ENCODE assay signal across 11 cellular contexts in the genomic region with DNA sequence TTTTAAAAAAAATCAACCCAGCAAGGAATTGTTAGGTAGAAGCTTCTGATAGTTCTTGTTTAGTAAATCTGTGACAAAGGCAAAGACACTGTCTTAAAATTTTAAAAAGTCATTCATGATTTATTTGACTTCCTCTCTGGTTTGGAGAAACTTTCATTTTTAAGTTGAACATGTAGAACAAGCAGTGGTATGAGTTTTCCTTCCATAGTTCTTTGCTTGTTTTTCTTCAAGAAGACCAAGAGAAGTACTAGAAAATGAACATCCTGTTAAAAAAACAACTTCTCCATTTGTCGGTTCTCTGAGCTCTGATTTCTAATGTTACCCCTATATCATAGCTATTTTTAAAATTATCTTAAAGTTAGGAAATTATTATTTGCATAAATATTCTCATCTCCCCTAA. TPM values are rescaled to one million over a fixed set of nuclear protein-coding genes. Genes with fewer than 3 reads are reported as not detected.
DNase-seq lines count a peak whose midpoint lies in the region; ATAC-seq and TF ChIP-seq lines count a peak whose summit lies in the region.
"Had no signal": no experiment of that assay in that cellular context is flagged by ENCODE, and none has a peak within 500 bp of the region (broad histone marks: within the 10 kb centered on the region; RNA-seq: fewer than 3 reads in every experiment).

No MANE protein-coding gene starts in this region.

- H3K9me3 ChIP-seq in CD8-positive, alpha-beta memory T cell (ENCODE audit: low read length), result no peaks in the 10 kb centered on the region
- H3K9me3 ChIP-seq in OCI-LY1 (ENCODE audit: low read length), result no peaks in the 10 kb centered on the region
- no peaks in the 10 kb centered on the region for H3K9me3 ChIP-seq in psoas muscle

- H3K27ac ChIP-seq in CD8-positive, alpha-beta memory T cell (ENCODE audit: low read depth, low read length), result no peak overlapping the region
- H3K27ac ChIP-seq in OCI-LY1 (ENCODE audit: low read depth, low read length, poor library complexity, severe bottlenecking) (peak overlapping the region; percentile 39), psoas muscle (peak overlapping the region; percentile 71)

- H3K4me1 Mint-ChIP-seq in CD8-positive, alpha-beta memory T cell, result peaks cover 34 to 37% (median 36%) of the 10 kb centered on the region in 3 donors
- H3K4me1 Mint-ChIP-seq in dendritic cell treated with granulocyte-macrophage colony-stimulating factor and Interleukin-4, amounts not matched to agents 40 ng/mL and 50 ng/mL, for 4 days (ENCODE audit: low read depth), result peaks cover 52% of the 10 kb centered on the region

- peak in 1 of 5 donors; percentile 18 for DNase-seq in CD8-positive, alpha-beta memory T cell
- DNase-seq in psoas muscle (no peak), retina (no peak), hepatic stellate cell (ENCODE audit: low spot score) (no peak)
- no peak for DNase-seq in stimulated activated CD4-positive, alpha-beta T cell treated with anti-CD3 and anti-CD28 coated beads, Interleukin-4, amount 100 ng/mL, for 4 hours
- DNase-seq: DMS153, NCI-H2227 treated with DMSO at 0.1 percent for 48 hours, small intestine had no signal

- peaks cover 4% of the 10 kb centered on the region; the same call in 1 of the 2 replicates for H3F3A ChIP-seq in OCI-LY1 (ENCODE audit: insufficient read depth, low read length)

- H3K9me3 Mint-ChIP-seq in CD8-positive, alpha-beta memory T cell, result no peaks in the 10 kb centered on the region
- peaks cover 6% of the 10 kb centered on the region for H3K9me3 Mint-ChIP-seq in dendritic cell treated with granulocyte-macrophage colony-stimulating factor and Interleukin-4, amounts not matched to agents 40 ng/mL and 50 ng/mL, for 4 days

- 24 to 49% (median 25%) methylated on average over 1 of the region's 1 CpG for WGBS in psoas muscle, 3 donors

- H3K27me3 Mint-ChIP-seq in CD8-positive, alpha-beta memory T cell, result no peaks in the 10 kb centered on the region
- no peaks in the 10 kb centered on the region for H3K27me3 Mint-ChIP-seq in dendritic cell treated with granulocyte-macrophage colony-stimulating factor and Interleukin-4, amounts not matched to agents 40 ng/mL and 50 ng/mL, for 4 days

- no peak overlapping the region for H3K9ac ChIP-seq in OCI-LY1 (ENCODE audit: low read length)

- 0 out of 2 replicates have a peak, but pooled peaks cover 10% of the 10 kb centered on the region for H3K79me2 ChIP-seq in OCI-LY1 (ENCODE audit: insufficient read depth, low read length)

- intact Hi-C loops in dendritic cell treated with granulocyte-macrophage colony-stimulating factor and Interleukin-4, amounts not matched to agents 40 ng/mL and 50 ng/mL, for 4 days (cut with micrococcal nuclease), result no loop called here
- intact Hi-C loops in psoas muscle (cut with DNase I), result no loop called here

- no peaks in the 10 kb centered on the region for H3K36me3 ChIP-seq in CD8-positive, alpha-beta memory T cell (ENCODE audit: insufficient read depth, low read length)
- H3K36me3 ChIP-seq in OCI-LY1 (ENCODE audit: insufficient read depth, low read length) (peaks cover 9% of the 10 kb centered on the region; the same call in 1 of the 2 replicates), psoas muscle (ENCODE audit: insufficient read depth in 1 of 2, low read depth in 1 of 2) (no peaks in the 10 kb centered on the region)

- H4K20me1 ChIP-seq in OCI-LY1 (ENCODE audit: insufficient read depth, low read length), result no peaks in the 10 kb centered on the region

- H3K27me3 ChIP-seq in CD8-positive, alpha-beta memory T cell (ENCODE audit: insufficient read depth, low read length, poor library complexity, severe bottlenecking), result no peaks in the 10 kb centered on the region
- no peaks in the 10 kb centered on the region for H3K27me3 ChIP-seq in OCI-LY1 (ENCODE audit: insufficient read depth, low read length)
- H3K27me3 ChIP-seq in psoas muscle (ENCODE audit: insufficient read depth in 3 of 3, low read length in 2 of 3), result no peaks in the 10 kb centered on the region

- CTCF ChIA-PET in CD8-positive, alpha-beta memory T cell (lab: Charles Lee), result interaction anchor here (1.1 to 1.8 kb wide), 4 partner anchors 11 to 20 kb away, joined by 3 to 5 read pairs (median 4); partner anchors contain the start of gene DIP2B

- peak overlapping the region in 1 of 7 donors; percentile 40 for H3K4me3 Mint-ChIP-seq in CD8-positive, alpha-beta memory T cell
- H3K4me3 Mint-ChIP-seq in dendritic cell treated with granulocyte-macrophage colony-stimulating factor and Interleukin-4, amounts not matched to agents 40 ng/mL and 50 ng/mL, for 4 days, result peak overlapping the region; percentile 62

- no peak overlapping the region for H3K4me3 ChIP-seq in CD8-positive, alpha-beta memory T cell (ENCODE audit: low read length)
- no peak overlapping the region for H3K4me3 ChIP-seq in OCI-LY1 (ENCODE audit: low read depth, low read length, poor library complexity, severe bottlenecking)
- peak overlapping the region; percentile 12 for H3K4me3 ChIP-seq in psoas muscle

- no peak overlapping the region for H2AFZ ChIP-seq in OCI-LY1 (ENCODE audit: low read length)

- H3K4me1 ChIP-seq in CD8-positive, alpha-beta memory T cell (ENCODE audit: insufficient read depth, low read length), result peaks cover 66% of the 10 kb centered on the region
- H3K4me1 ChIP-seq in OCI-LY1 (ENCODE audit: insufficient read depth, low read length, severe bottlenecking), result peaks cover 28% of the 10 kb centered on the region
- H3K4me1 ChIP-seq in psoas muscle, result peaks cover 27% of the 10 kb centered on the region

- H3K27ac Mint-ChIP-seq in CD8-positive, alpha-beta memory T cell, result peak overlapping the region in 7 of 8 donors; percentile 2 to 87 (median 64)
- H3K27ac Mint-ChIP-seq in dendritic cell treated with granulocyte-macrophage colony-stimulating factor and Interleukin-4, amounts not matched to agents 40 ng/mL and 50 ng/mL, for 4 days, result no peak overlapping the region

- no peak overlapping the region for H3K4me2 ChIP-seq in OCI-LY1 (ENCODE audit: low read length)

- no peaks in the 10 kb centered on the region for H3K9me2 ChIP-seq in OCI-LY1 (ENCODE audit: low read depth, low read length)

- POLR2A ChIA-PET in CD8-positive, alpha-beta memory T cell (lab: Charles Lee), result no interaction called here

- no peak for TF ChIP-seq CTCF in OCI-LY1 (IDR thresholded peaks at IDR 0.05; ENCODE audit: low read length)
- no peak for TF ChIP-seq CTCF in psoas muscle (IDR thresholded peaks at IDR 0.05)

- ATAC-seq in psoas muscle, result no peak
- ATAC-seq in GM21447 (IDR thresholded peaks at IDR 0.05; ENCODE audit: unreplicated experiment), result no peak

- peaks cover 0 to 9% (median 8%) of the 10 kb centered on the region in 3 donors for H3K36me3 Mint-ChIP-seq in CD8-positive, alpha-beta memory T cell
- peaks cover 50% of the 10 kb centered on the region for H3K36me3 Mint-ChIP-seq in dendritic cell treated with granulocyte-macrophage colony-stimulating factor and Interleukin-4, amounts not matched to agents 40 ng/mL and 50 ng/mL, for 4 days (ENCODE audit: low read depth)

RNA-seq across cellular contexts. Expression of gene DIP2B, which starts 15.6 kb away (rescaled TPM):
- 10 to 100 TPM; 20.4 to 21.0 TPM for total RNA-seq in CD8-positive, alpha-beta memory T cell
- polyA plus RNA-seq in CD8-positive, alpha-beta memory T cell, result 7.9 TPM
- total RNA-seq in psoas muscle, result 10 to 100 TPM in 1 of 4 donors, 1 to 10 TPM in 3; 8.6 to 10.7 (median 9.4) TPM
- polyA plus RNA-seq in psoas muscle, result 1 to 10 TPM; 2.2 to 7.1 (median 4.5) TPM
